ENCODE assay signal across 8 cellular contexts in genomic region chr2:15899751-15900493, GRCh38. TPM values are rescaled to one million over a fixed set of nuclear protein-coding genes. Genes with fewer than 3 reads are reported as not detected.
"Had no signal": no experiment of that assay in that cellular context is flagged by ENCODE, and none has a peak within 500 bp of the region (broad histone marks: within the 10 kb centered on the region; RNA-seq: fewer than 3 reads in every experiment).

No MANE protein-coding gene starts in this region.

- H3K9ac ChIP-seq: GM23248 had no signal

- H3K4me3 ChIP-seq: GM23248, K562 had no signal

- DNase-seq: GM23248, H7, HCEC 1CT, IMR-90, KG1 had no signal

- H3K27ac ChIP-seq: GM23248 had no signal

- H2AFZ ChIP-seq: GM23248 had no signal

RNA-seq across cellular contexts. Expression of gene MYCN, which starts 40.4 kb away (rescaled TPM):
- total RNA-seq: GM23248, H4, HT-29, IMR-90, K562 had no signal
- polyA plus RNA-seq: GM23248, IMR-90, K562 had no signal
